9 cellular contexts compared by ENCODE assay signal in the genomic region with DNA sequence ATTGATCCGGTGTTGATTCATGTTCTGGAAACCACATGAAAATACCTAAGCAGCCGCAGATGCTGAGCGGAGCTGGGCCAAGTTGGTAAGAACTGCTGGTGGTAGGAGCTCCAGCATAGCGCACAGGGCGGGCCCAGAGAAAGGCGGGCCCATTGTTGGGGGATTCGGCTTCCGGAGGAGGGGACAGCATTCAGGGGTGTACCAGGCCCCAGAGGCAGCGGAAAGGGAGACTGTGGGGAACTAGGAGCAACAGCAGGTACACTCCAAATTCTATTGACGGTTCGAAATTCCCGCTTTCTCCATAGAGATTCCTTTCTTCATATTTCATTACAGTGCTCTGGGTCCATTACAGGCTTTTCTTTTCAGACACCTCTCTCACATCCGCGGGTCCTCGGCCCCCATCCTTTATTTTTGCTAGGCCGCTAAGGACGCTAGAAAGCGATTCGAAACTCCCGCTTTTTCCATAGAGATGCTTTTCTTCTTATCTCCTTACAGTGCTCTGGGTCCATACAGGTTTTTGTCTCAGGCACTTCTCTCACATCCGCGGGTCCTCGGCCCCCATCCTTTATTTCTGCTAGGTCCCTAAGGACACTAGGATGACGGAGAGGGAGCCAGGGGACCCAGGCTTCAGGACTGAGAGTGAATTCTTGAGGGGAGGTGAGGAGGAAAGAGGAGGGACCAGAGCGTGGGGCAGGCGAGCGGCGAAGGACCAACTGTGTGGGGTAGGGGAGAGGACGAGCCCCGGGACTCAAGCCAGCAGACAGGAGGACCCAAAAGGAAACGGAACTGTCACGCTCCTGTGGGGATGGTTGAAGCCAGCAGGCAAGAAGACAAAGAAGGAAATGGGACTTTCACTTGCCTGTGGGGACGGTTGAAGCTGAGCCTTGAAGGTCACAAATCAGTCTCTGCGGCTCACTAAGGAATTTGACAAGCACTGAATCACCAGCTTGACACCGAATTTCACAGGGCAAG. TPM values are rescaled to one million over a fixed set of nuclear protein-coding genes. Genes with fewer than 3 reads are reported as not detected.
DNase-seq lines count a peak whose midpoint lies in the region; ATAC-seq and TF ChIP-seq lines count a peak whose summit lies in the region.
"Had no signal": no experiment of that assay in that cellular context is flagged by ENCODE, and none has a peak within 500 bp of the region (broad histone marks: within the 10 kb centered on the region; RNA-seq: fewer than 3 reads in every experiment).

Gene CCDC152, plus strand, starts transcription at position 189 of the 972 bp plus-strand sequence. CDS start 2,304 bp downstream, outside the sequence.

- DNase-seq in GM12865 (ENCODE audit: low read depth), result peak; percentile 56
- peak; percentile 75 for DNase-seq in SK-N-DZ (ENCODE audit: low spot score)
- DNase-seq in adipocyte (ENCODE audit: low read depth), result no peak
- DNase-seq in immature natural killer cell, result peak; percentile 9 to 27 (median 11)
- peak; percentile 47 to 54 for DNase-seq in stimulated activated CD4-positive, alpha-beta T cell treated with anti-CD3 and anti-CD28 coated beads, Interleukin-4, amount 100 ng/mL, for 4 hours
- no peak for DNase-seq in NCI-H187 treated with DMSO at 0.1 percent for 48 hours (lab: John Stamatoyannopoulos, UW)
- DNase-seq in chondrocyte (ENCODE audit: low spot score), result no peak

- TF ChIP-seq CTCF in GM12865 (IDR thresholded peaks at IDR 0.05; ENCODE audit: insufficient read depth, low read depth, low read length, missing control alignments) (no peak), chondrocyte (IDR thresholded peaks at IDR 0.05) (no peak)

- H3K27me3 Mint-ChIP-seq in immature natural killer cell (ENCODE audit: low read depth in 3 of 3), result peaks cover 2 to 16% (median 3%) of the 10 kb centered on the region in 3 donors
- peaks cover 14% of the 10 kb centered on the region for H3K27me3 Mint-ChIP-seq in chondrocyte (ENCODE audit: low read depth)

- H3K9me3 Mint-ChIP-seq in immature natural killer cell (peaks cover 0 to 3% (median 0%) of the 10 kb centered on the region in 6 donors), chondrocyte (ENCODE audit: low read depth) (peaks cover 3% of the 10 kb centered on the region)

- H3K9ac ChIP-seq in adipocyte (ENCODE audit: low read length), result no peak within 1 kb of the TSS

- H3K4me1 ChIP-seq in adipocyte (ENCODE audit: control insufficient read depth, insufficient read depth, low read length), result peaks cover 6% of the 10 kb centered on the region

- peak within 1 kb of the TSS in 4 of 6 donors; percentile 9 to 83 (median 66) for H3K27ac Mint-ChIP-seq in immature natural killer cell
- no peak within 1 kb of the TSS for H3K27ac Mint-ChIP-seq in chondrocyte (ENCODE audit: unreplicated experiment)

- H3K36me3 ChIP-seq in adipocyte (ENCODE audit: control insufficient read depth, insufficient read depth, low read length, severe bottlenecking), result no peaks in the 10 kb centered on the region

- H3K4me1 Mint-ChIP-seq in immature natural killer cell (peaks cover 8 to 15% of the 10 kb centered on the region in 2 donors), chondrocyte (ENCODE audit: low read depth) (no peaks in the 10 kb centered on the region)

- peaks cover 0 to 6% (median 3%) of the 10 kb centered on the region in 3 donors for H3K36me3 Mint-ChIP-seq in immature natural killer cell
- H3K36me3 Mint-ChIP-seq in chondrocyte (ENCODE audit: low read depth), result no peaks in the 10 kb centered on the region

- H3K27me3 ChIP-seq in adipocyte (replicated peaks; ENCODE audit: control insufficient read depth, insufficient read depth, low read length), result no peaks in the 10 kb centered on the region

- ATAC-seq in HG02840 (IDR thresholded peaks at IDR 0.05; ENCODE audit: low FRiP score, unreplicated experiment), result peak; percentile 91

- H3K4me3 Mint-ChIP-seq in immature natural killer cell, result peak within 1 kb of the TSS; percentile 81 to 87 (median 83)
- no peak within 1 kb of the TSS for H3K4me3 Mint-ChIP-seq in chondrocyte (ENCODE audit: unreplicated experiment)

- H3K4me3 ChIP-seq in GM12865 (ENCODE audit: low read depth, low read length) (no peak within 1 kb of the TSS), adipocyte (ENCODE audit: low read length) (peak within 1 kb of the TSS; percentile 78)

- H3K9me3 ChIP-seq in adipocyte (ENCODE audit: control insufficient read depth, low read length), result no peaks in the 10 kb centered on the region

RNA-seq across cellular contexts. Expression of gene CCDC152, which starts in this region (rescaled TPM):
- polyA plus RNA-seq in SK-N-DZ (2014; cell fraction: cytosol; rRNA removed), result 10.0 and 12.5 TPM in 2 replicates
- 5.5 and 6.7 TPM in 2 replicates for polyA plus RNA-seq in SK-N-DZ (2014; cell fraction: nucleus; rRNA removed)
- polyA plus RNA-seq in immature natural killer cell, result 1 to 10 TPM; 1.7 to 3.1 (median 2.5) TPM
- not detected in 3 replicates for total RNA-seq in chondrocyte
- total RNA-seq: NCI-H460 had no signal

Comparison
In these comparisons a context has a peak if more than half of its experiments do, and no peak if none do; other contexts are left out.
1. DNase-seq: peak in GM12865 (single experiment), SK-N-DZ (single experiment), immature natural killer cell (3 of 3) and stimulated activated CD4-positive, alpha-beta T cell treated with anti-CD3 and anti-CD28 coated beads, Interleukin-4, amount 100 ng/mL, for 4 hours (2 of 2); none in adipocyte (single experiment), NCI-H187 treated with DMSO at 0.1 percent for 48 hours (single experiment) and chondrocyte (single experiment).